In genomic region chr11:75380716-75381420, GRCh38 we compare ENCODE assay signal across 12 cellular contexts. TPM values are rescaled to one million over a fixed set of nuclear protein-coding genes. Genes with fewer than 3 reads are reported as not detected.
A peak's percentile ranks its signal among the peaks of the same experiment; 100 is the strongest.
DNase-seq lines count a peak whose midpoint lies in the region; ATAC-seq, FAIRE-seq and TF ChIP-seq lines count a peak whose summit lies in the region.
"Had no signal": no experiment of that assay in that cellular context is flagged by ENCODE, and none has a peak within 500 bp of the region (broad histone marks: within the 10 kb centered on the region; RNA-seq: fewer than 3 reads in every experiment).

No MANE protein-coding gene starts in this region.

- H3K27ac ChIP-seq in body of pancreas (peak overlapping the region; percentile 0 to 49 (median 20)), mesendoderm (ENCODE audit: low read depth, low read length) (no peak overlapping the region)

- H3K56ac ChIP-seq in mesendoderm (ENCODE audit: low read length), result peak overlapping the region; percentile 37

- no peak overlapping the region for H2BK120ac ChIP-seq in mesendoderm (ENCODE audit: low read depth, low read length)

- no peak overlapping the region for H4K8ac ChIP-seq in mesendoderm (ENCODE audit: low read depth, low read length)

- WGBS in body of pancreas, 2 donors, result 65 to 71% methylated on average over 6 to 7 of the region's 7 CpGs
- no CpG with 5 or more reads among the region's 7 CpGs for WGBS in mesendoderm (ENCODE audit: extremely low coverage, insufficient coverage, low lambda C conversion rate)

- no peak overlapping the region for H3K23ac ChIP-seq in mesendoderm (ENCODE audit: low read length)

- no peak overlapping the region for H2BK15ac ChIP-seq in mesendoderm (replicated peaks; ENCODE audit: low read depth)

- FAIRE-seq in RCC 7860 (lab: Jason Lieb, UNC), result no peak
- FAIRE-seq: endothelial cell of umbilical vein had no signal

- no peak for TF ChIP-seq POLR2A in body of pancreas (IDR thresholded peaks at IDR 0.05)

- H3K27me3 ChIP-seq in body of pancreas, result no peaks in the 10 kb centered on the region
- H3K27me3 ChIP-seq in mesendoderm (ENCODE audit: insufficient read depth, low read length, poor library complexity), result no peaks in the 10 kb centered on the region
- no peaks in the 10 kb centered on the region for H3K27me3 ChIP-seq in H7 (ENCODE audit: control insufficient read depth, insufficient read depth, low read length)

- intact Hi-C loops in body of pancreas (cut with DNase I), result loop anchor here (5.0 kb wide), 2 partner anchors 49 to 99 kb away; no protein-coding TSS in a partner anchor

- no peak overlapping the region for H2AK5ac ChIP-seq in mesendoderm (ENCODE audit: low read length)

- no peak for TF ChIP-seq CTCF in body of pancreas (IDR thresholded peaks at IDR 0.05)

- DNase-seq in Ammon's horn (ENCODE audit: low spot score), result peak; percentile 54
- peak; percentile 44 for DNase-seq in KBM-7
- DNase-seq in body of pancreas, result peak in 3 of 4 donors; percentile 19 to 57 (median 57)
- DNase-seq in mesendoderm, result peak; percentile 70
- DNase-seq in activated CD4-positive, alpha-beta T cell treated with anti-CD3 and anti-CD28 coated beads, Interleukin-2, amount 50 U/mL, for 48 hours, result no peak
- DNase-seq in RCC 7860 (ENCODE audit: low spot score), result no peak
- DNase-seq in H7, result no peak
- DNase-seq: activated naive CD4-positive, alpha-beta T cell treated with Interleukin-2 at 50 U/mL for 16 hours; CD4-positive, alpha-beta memory T cell; SHP77 treated with DMSO at 0.1 percent for 48 hours had no signal

- H3K79me1 ChIP-seq in mesendoderm (ENCODE audit: low read length), result no peaks in the 10 kb centered on the region

- no peak overlapping the region for H3K4ac ChIP-seq in mesendoderm (ENCODE audit: low read depth, low read length)

- H3K79me2 ChIP-seq in mesendoderm (ENCODE audit: control insufficient read depth, insufficient read depth, low read length), result no peaks in the 10 kb centered on the region

- H3K36me3 ChIP-seq in body of pancreas (replicated peaks in 1 of 2; ENCODE audit: insufficient read depth in 1 of 2, low read depth in 2 of 2) (no peaks in the 10 kb centered on the region), mesendoderm (ENCODE audit: control insufficient read depth, insufficient read depth, low read length) (no peaks in the 10 kb centered on the region), H7 (replicated peaks; ENCODE audit: control insufficient read depth, insufficient read depth, low read length) (no peaks in the 10 kb centered on the region)

- no peak overlapping the region for H3K4me3 ChIP-seq in body of pancreas
- H3K4me3 ChIP-seq in mesendoderm (ENCODE audit: low read length), result no peak overlapping the region
- H3K4me3 ChIP-seq in H7 (ENCODE audit: insufficient read depth, low read depth, low read length), result no peak overlapping the region

- H4K5ac ChIP-seq in mesendoderm (ENCODE audit: low read length), result no peak overlapping the region

- H3K18ac ChIP-seq in mesendoderm (ENCODE audit: low read length), result no peak overlapping the region

- in situ Hi-C loops in KBM-7 (cut with MboI; ENCODE audit: low pct_unique_long_range_greater_than_20kb, low sequenced_read_pairs), result loop anchor here (10.0 kb wide), 1 partner anchor 46 kb away; no protein-coding TSS in a partner anchor

- peak; percentile 77 for ATAC-seq in body of pancreas
- ATAC-seq in GM21447 (IDR thresholded peaks at IDR 0.05; ENCODE audit: unreplicated experiment), result no peak

- no peak overlapping the region for H3K4me2 ChIP-seq in mesendoderm (ENCODE audit: low read length)

- no peaks in the 10 kb centered on the region for H3K9me3 ChIP-seq in body of pancreas

- H3K4me1 ChIP-seq in body of pancreas, result no peaks in the 10 kb centered on the region
- no peaks in the 10 kb centered on the region for H3K4me1 ChIP-seq in mesendoderm (ENCODE audit: control insufficient read depth, low read depth, low read length)

- no peak overlapping the region for H3K9ac ChIP-seq in mesendoderm (ENCODE audit: low read length)

- peak overlapping the region; percentile 9 for H2BK5ac ChIP-seq in mesendoderm (ENCODE audit: low read length)

RNA-seq across cellular contexts. Expression of gene RPS3, which starts 18.4 kb away (rescaled TPM):
- total RNA-seq in body of pancreas, result 1,000 to 10,000 TPM in 1 of 2 donors, 100 to 1,000 TPM in 1; 921 to 1,114 TPM
- 6,635 TPM for polyA plus RNA-seq in mesendoderm (2013, experiment 1 of 2)
- polyA plus RNA-seq in mesendoderm (2013, experiment 2 of 2), result 6,755 TPM
- total RNA-seq in H7 (2014; rRNA removed; shearing (Covaris generic)), result 2,195 and 2,298 TPM in 2 replicates

RNA-seq across cellular contexts. Expression of gene ARRB1, which starts 29.4 kb away (rescaled TPM):
- 10 to 100 TPM; 41.0 to 54.1 TPM for total RNA-seq in body of pancreas
- 42.6 TPM for polyA plus RNA-seq in mesendoderm (2013, experiment 1 of 2)
- 43.2 TPM for polyA plus RNA-seq in mesendoderm (2013, experiment 2 of 2)
- total RNA-seq in H7 (2014; rRNA removed; shearing (Covaris generic)), result 110 and 116 TPM in 2 replicates

RNA-seq across cellular contexts. Expression of gene KLHL35, which starts 52.1 kb away (rescaled TPM):
- 1 to 10 TPM; 4.4 to 4.6 TPM for total RNA-seq in body of pancreas
- 0.13 TPM for polyA plus RNA-seq in mesendoderm (2013, experiment 1 of 2)
- 0.22 TPM for polyA plus RNA-seq in mesendoderm (2013, experiment 2 of 2)
- total RNA-seq in H7 (2014; rRNA removed; shearing (Covaris generic)), result 1.2 and 2.7 TPM in 2 replicates

Comparison
In these comparisons a context has a peak if more than half of its experiments do, and no peak if none do; other contexts are left out.
1. DNase-seq: peak in Ammon's horn (single experiment), KBM-7 (single experiment), body of pancreas (3 of 4) and mesendoderm (single experiment); none in activated CD4-positive, alpha-beta T cell treated with anti-CD3 and anti-CD28 coated beads, Interleukin-2, amount 50 U/mL, for 48 hours (0 of 2), RCC 7860 (single experiment) and H7 (single experiment).